Comparison of ENCODE assay signal across 1 cellular context in genomic region chr6:136822379-136823127, GRCh38.
TF ChIP-seq lines count a peak whose summit lies in the region.

Gene PEX7 (plus strand): TSS chr6:136822592. CDS start chr6:136822666, 74 bp downstream.

TF ChIP-seq in K562, 482 proteins besides CTCF, POLR2A, EP300 and RAD21 (continued from another document and continues in another):
- TF ChIP-seq MGA (IDR thresholded peaks at IDR 0.05) (peak; percentile 94), HOMEZ (CRISPR knock-in tag; IDR thresholded peaks at IDR 0.05) (no peak), BRF1 (IDR thresholded peaks at IDR 0.05; ENCODE audit: borderline replicate concordance, extremely low read depth, insufficient read length) (no peak), ZNF639 (CRISPR knock-in tag; conservative IDR thresholded peaks at IDR 0.05 in 1 of 2, IDR thresholded peaks at IDR 0.05 in 1 of 2) (peak in 1 of 2 experiments; percentile 59; a peak in 2 of 4 replicates), ZNF740 (CRISPR knock-in tag; IDR thresholded peaks at IDR 0.05) (peak; percentile 26; the same call in 1 of the 2 replicates), ZNF740 (tag; IDR thresholded peaks at IDR 0.05) (no peak), ATF2 (CRISPR knock-in tag; IDR thresholded peaks at IDR 0.05) (no peak), MYNN (IDR thresholded peaks at IDR 0.05) (no peak), MYNN (CRISPR knock-in tag; IDR thresholded peaks at IDR 0.05) (no peak), EHMT2 (IDR thresholded peaks at IDR 0.05) (peak; percentile 83), GTF2F1 (IDR thresholded peaks at IDR 0.05; ENCODE audit: low read depth, low read length) (no peak), SAP30 (IDR thresholded peaks at IDR 0.05; ENCODE audit: borderline replicate concordance, insufficient read depth, low read depth, low read length, poor library complexity, severe bottlenecking) (peak; percentile 65), BRD9 (IDR thresholded peaks at IDR 0.05; ENCODE audit: low read depth, partially characterized antibody) (no peak), KLF16 (IDR thresholded peaks at IDR 0.05) (0 out of 2 replicates have a peak, but pooled peaks have one; percentile 20), ZNF75A (CRISPR knock-in tag; IDR thresholded peaks at IDR 0.05) (no peak), ZNF431 (CRISPR knock-in tag; IDR thresholded peaks at IDR 0.05) (0 out of 2 replicates have a peak, but pooled peaks have one; percentile 40), CCNT2 (IDR thresholded peaks at IDR 0.05; ENCODE audit: borderline replicate concordance, extremely low read depth, insufficient read length, low read depth, low read length) (no peak), NCOA1 (IDR thresholded peaks at IDR 0.05; ENCODE audit: low read depth) (no peak), HBP1 (CRISPR knock-in tag; IDR thresholded peaks at IDR 0.05) (no peak), MCM2 (IDR thresholded peaks at IDR 0.05; ENCODE audit: low read depth) (no peak), ZNF551 (CRISPR knock-in tag; IDR thresholded peaks at IDR 0.05) (no peak), ZNF707 (CRISPR knock-in tag; conservative IDR thresholded peaks at IDR 0.05) (no peak)
